18 cellular contexts compared by ENCODE assay signal in the genomic region with DNA sequence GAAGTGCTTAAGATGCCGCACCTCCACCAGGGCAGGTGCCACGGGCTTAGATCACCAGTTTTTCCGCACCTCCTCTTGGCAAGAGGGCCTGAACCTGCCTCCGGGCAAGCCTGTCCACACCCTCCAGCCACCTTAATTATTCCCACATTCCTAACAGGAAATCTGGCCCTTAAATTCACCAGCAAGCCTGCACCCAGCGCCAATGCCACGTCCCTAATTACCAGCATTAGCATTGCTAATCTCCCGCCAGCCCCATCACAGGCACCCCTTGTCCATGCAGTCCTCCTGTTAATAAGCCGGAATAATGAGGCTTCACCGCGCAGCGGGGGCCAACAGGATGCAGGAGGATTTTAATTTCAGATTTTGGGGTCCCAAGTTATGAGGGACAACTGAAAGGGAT.
"Had no signal": no experiment of that assay in that cellular context is flagged by ENCODE, and none has a peak within 500 bp of the region (broad histone marks: within the 10 kb centered on the region; RNA-seq: fewer than 3 reads in every experiment).

No MANE protein-coding gene starts in this region.

- H3K4me3 ChIP-seq: cardiac muscle cell, lung, thoracic aorta, vagina had no signal

- H3K27me3 ChIP-seq: cardiac muscle cell, vagina had no signal

- H3K36me3 ChIP-seq: cardiac muscle cell, thoracic aorta, vagina had no signal

- DNase-seq: activated CD4-positive, alpha-beta memory T cell treated with anti-CD3 and anti-CD28 coated beads, Interleukin-2, amount 10 ng/mL, durations not matched to agents 7 days and 5 days; activated CD4-positive, alpha-beta T cell treated with anti-CD3 and anti-CD28 coated beads for 4 hours; activated CD4-positive, CD25-positive, alpha-beta regulatory T cell; activated effector memory CD4-positive, alpha-beta T cell treated with anti-CD3 and anti-CD28 coated beads, Interleukin-2, amount 50 U/mL, for 16 hours; activated naive CD4-positive, alpha-beta T cell treated with anti-CD3 and anti-CD28 coated beads, Interleukin-2, amount 10 ng/mL, durations not matched to agents 7 days and 5 days; activated T-cell treated with anti-CD3 and anti-CD28 coated beads, Interleukin-2, amount 50 U/mL, for 72 hours; amygdala; effector CD4-positive, alpha-beta T cell; foreskin keratinocyte; retina; stimulated activated CD4-positive, alpha-beta T cell treated with anti-CD3 and anti-CD28 coated beads, Interleukin-2, amount 100 ng/mL, for 48 hours; stimulated activated CD8-positive, alpha-beta memory T cell treated with anti-CD3 and anti-CD28 coated beads, Interleukin-4, amount 100 ng/mL, for 48 hours; stimulated activated naive B cell treated with anti-CD40 and anti-IgM and Interleukin-4, amounts not matched to agents 10 μg/mL and 1 μg/mL and 100 μg/mL, for 72 hours; T1000 had no signal

- H3K9me3 ChIP-seq: thoracic aorta, vagina had no signal

- H3K27ac ChIP-seq: cardiac muscle cell, foreskin keratinocyte, thoracic aorta, vagina had no signal

- H3K4me1 ChIP-seq: foreskin keratinocyte had no signal
